Comparison of ENCODE assay signal across 1 cellular context in genomic region chr19:18009412-18010066, GRCh38.
TF ChIP-seq lines count a peak whose summit lies in the region.

No MANE protein-coding gene starts in this region.

TF ChIP-seq in HepG2, 621 proteins besides CTCF, POLR2A, EP300 and RAD21 (continued from another document):
- no peak for TF ChIP-seq ZNF407 (CRISPR knock-in tag; IDR thresholded peaks at IDR 0.05; ENCODE audit: not compliant biosample characterization)
- TF ChIP-seq PATZ1 (CRISPR knock-in tag; IDR thresholded peaks at IDR 0.05): 0 out of 2 replicates have a peak, but pooled peaks have one; percentile 29
- TF ChIP-seq ZFP91 (CRISPR knock-in tag; IDR thresholded peaks at IDR 0.05; ENCODE audit: borderline replicate concordance): peak; percentile 52; the same call in 1 of the 2 replicates
- TF ChIP-seq SKIL (CRISPR knock-in tag; IDR thresholded peaks at IDR 0.05; ENCODE audit: borderline replicate concordance): 0 out of 2 replicates have a peak, but pooled peaks have one; percentile 13
- 0 out of 2 replicates have a peak, but pooled peaks have one; percentile 30 for TF ChIP-seq ZNF232 (CRISPR knock-in tag; IDR thresholded peaks at IDR 0.05; ENCODE audit: borderline replicate concordance)
- TF ChIP-seq SAP130 (CRISPR knock-in tag; IDR thresholded peaks at IDR 0.05; ENCODE audit: low read depth): peak; percentile 52; the same call in 1 of the 2 replicates
- 0 out of 2 replicates have a peak, but pooled peaks have one; percentile 14 for TF ChIP-seq ZNF772 (CRISPR knock-in tag; IDR thresholded peaks at IDR 0.05)
- no peak for TF ChIP-seq TFDP1 (CRISPR knock-in tag; IDR thresholded peaks at IDR 0.05; ENCODE audit: borderline replicate concordance)
- 0 out of 2 replicates have a peak, but pooled peaks have one; percentile 23 for TF ChIP-seq ELF3 (CRISPR knock-in tag; IDR thresholded peaks at IDR 0.05)
- TF ChIP-seq RARA (CRISPR knock-in tag; IDR thresholded peaks at IDR 0.05): 0 out of 2 replicates have a peak, but pooled peaks have one; percentile 9
- TF ChIP-seq GATAD1 (CRISPR knock-in tag; IDR thresholded peaks at IDR 0.05): 0 out of 2 replicates have a peak, but pooled peaks have one; percentile 24
